ENCODE assay signal across 8 cellular contexts in genomic region chr18:13159579-13159978, GRCh38. TPM values are rescaled to one million over a fixed set of nuclear protein-coding genes. Genes with fewer than 3 reads are reported as not detected.
DNase-seq lines count a peak whose midpoint lies in the region; ATAC-seq and TF ChIP-seq lines count a peak whose summit lies in the region.

No MANE protein-coding gene starts in this region.

- CTCF ChIA-PET in activated CD4-positive, alpha-beta T cell treated with anti-CD3 and anti-CD28 coated beads for 36 hours (lab: Charles Lee): interaction anchor here (0.5 to 2.3 kb wide), 46 partner anchors 9 to 808 kb away, joined by 3 to 20 read pairs (median 4); no protein-coding TSS in a partner anchor

- H3K27ac ChIP-seq in endodermal cell (ENCODE audit: low read depth, low read length): no peak overlapping the region

- no peak for DNase-seq in activated CD4-positive, alpha-beta T cell treated with anti-CD3 and anti-CD28 coated beads for 36 hours
- no peak for DNase-seq in activated CD4-positive, alpha-beta T cell treated with anti-CD3 and anti-CD28 coated beads, Interleukin-2, amount 50 U/mL, for 1 hour
- DNase-seq in Kasumi-1 (lab: John Stamatoyannopoulos, UW): peak; percentile 58 to 74
- DNase-seq in RPMI8226: peak; percentile 65
- DNase-seq in endodermal cell: peak; percentile 66
- no peak for DNase-seq in mesothelial cell of epicardium (ENCODE audit: low spot score in 2 of 2, unreplicated experiment in 2 of 2)

- H3K4me1 ChIP-seq in endodermal cell (ENCODE audit: control insufficient read depth, insufficient read depth, low read length): no peaks in the 10 kb centered on the region

- H3K9me3 Mint-ChIP-seq in activated CD4-positive, alpha-beta T cell treated with anti-CD3 and anti-CD28 coated beads for 36 hours (ENCODE audit: low read depth): peaks cover 19% of the 10 kb centered on the region
- peaks cover 28% of the 10 kb centered on the region for H3K9me3 Mint-ChIP-seq in endodermal cell
- peaks cover 43% of the 10 kb centered on the region for H3K9me3 Mint-ChIP-seq in mesothelial cell of epicardium

- H3K27ac Mint-ChIP-seq in activated CD4-positive, alpha-beta T cell treated with anti-CD3 and anti-CD28 coated beads for 36 hours: no peak overlapping the region
- H3K27ac Mint-ChIP-seq in endodermal cell: no peak overlapping the region
- H3K27ac Mint-ChIP-seq in mesothelial cell of epicardium: no peak overlapping the region

- H3K27me3 ChIP-seq in endodermal cell (ENCODE audit: control insufficient read depth, insufficient read depth, low read length, poor library complexity, severe bottlenecking): no peaks in the 10 kb centered on the region

- peak; percentile 55 for ATAC-seq in activated CD4-positive, alpha-beta T cell treated with anti-CD3 and anti-CD28 coated beads for 36 hours
- ATAC-seq in HG02798 (IDR thresholded peaks at IDR 0.05; ENCODE audit: poor library complexity, unreplicated experiment) (no peak), GM19328 (IDR thresholded peaks at IDR 0.05; ENCODE audit: unreplicated experiment) (no peak)

- peaks cover 43% of the 10 kb centered on the region for H3K9me3 ChIP-seq in endodermal cell (ENCODE audit: control insufficient read depth, low read length)

- POLR2A ChIA-PET in activated CD4-positive, alpha-beta T cell treated with anti-CD3 and anti-CD28 coated beads for 36 hours (lab: Charles Lee): no interaction called here

- H3K4me3 ChIP-seq in endodermal cell (ENCODE audit: low read length): no peak overlapping the region

- peaks cover 2% of the 10 kb centered on the region for H3K27me3 Mint-ChIP-seq in activated CD4-positive, alpha-beta T cell treated with anti-CD3 and anti-CD28 coated beads for 36 hours
- H3K27me3 Mint-ChIP-seq in endodermal cell (ENCODE audit: insufficient read depth) (peaks cover 14% of the 10 kb centered on the region), mesothelial cell of epicardium (ENCODE audit: low read depth) (no peaks in the 10 kb centered on the region)

- peaks cover 2% of the 10 kb centered on the region for H3K4me1 Mint-ChIP-seq in activated CD4-positive, alpha-beta T cell treated with anti-CD3 and anti-CD28 coated beads for 36 hours
- no peaks in the 10 kb centered on the region for H3K4me1 Mint-ChIP-seq in endodermal cell
- no peaks in the 10 kb centered on the region for H3K4me1 Mint-ChIP-seq in mesothelial cell of epicardium

- 53 to 58% methylated on average over 3 to 5 of the region's 5 CpGs for WGBS in endodermal cell (ENCODE audit: insufficient coverage in 1 of 2, insufficient read length in 1 of 2), 2 experiments

- peaks cover 3% of the 10 kb centered on the region for H3K36me3 Mint-ChIP-seq in activated CD4-positive, alpha-beta T cell treated with anti-CD3 and anti-CD28 coated beads for 36 hours (ENCODE audit: low read depth)
- H3K36me3 Mint-ChIP-seq in endodermal cell (ENCODE audit: low read depth): peaks cover 6% of the 10 kb centered on the region
- peaks cover 8% of the 10 kb centered on the region for H3K36me3 Mint-ChIP-seq in mesothelial cell of epicardium

- TF ChIP-seq CTCF in endodermal cell (conservative IDR thresholded peaks at IDR 0.05): peak; percentile 88
- peak; percentile 82 for TF ChIP-seq CTCF in mesothelial cell of epicardium (IDR thresholded peaks at IDR 0.05; ENCODE audit: unreplicated experiment)

- no peak overlapping the region for H3K9ac ChIP-seq in endodermal cell (ENCODE audit: extremely low read depth, low read length, poor library complexity, severe bottlenecking)

- H3K4me3 Mint-ChIP-seq in activated CD4-positive, alpha-beta T cell treated with anti-CD3 and anti-CD28 coated beads for 36 hours: no peak overlapping the region
- no peak overlapping the region for H3K4me3 Mint-ChIP-seq in endodermal cell
- no peak overlapping the region for H3K4me3 Mint-ChIP-seq in mesothelial cell of epicardium

- intact Hi-C loops in activated CD4-positive, alpha-beta T cell treated with anti-CD3 and anti-CD28 coated beads for 36 hours (cut with DNase I, micrococcal nuclease): loop anchor here (1.0 to 10.0 kb wide), 5 partner anchors 156 to 767 kb away; no protein-coding TSS in a partner anchor

- H3K36me3 ChIP-seq in endodermal cell (ENCODE audit: control insufficient read depth, insufficient read depth, low read length): no peaks in the 10 kb centered on the region

RNA-seq across cellular contexts. Expression of gene LDLRAD4, which starts 59.0 kb away (rescaled TPM):
- total RNA-seq in activated CD4-positive, alpha-beta T cell treated with anti-CD3 and anti-CD28 coated beads for 36 hours: 10 to 100 TPM; 29.3 to 32.2 TPM
- total RNA-seq in endodermal cell (10 to 100 TPM; 14.9 to 15.1 TPM), mesothelial cell of epicardium (26.2 to 29.7 TPM (median 29.2 TPM) in 3 replicates)
- 22.2 TPM for polyA plus RNA-seq in endodermal cell (2013, experiment 1 of 2)
- polyA plus RNA-seq in endodermal cell (2013, experiment 2 of 2): 26.3 TPM

Comparison
In these comparisons a context has a peak if more than half of its experiments do, and no peak if none do; other contexts are left out.
1. DNase-seq: peak in Kasumi-1 (2 of 2), RPMI8226 (single experiment) and endodermal cell (single experiment); none in activated CD4-positive, alpha-beta T cell treated with anti-CD3 and anti-CD28 coated beads for 36 hours (single experiment), activated CD4-positive, alpha-beta T cell treated with anti-CD3 and anti-CD28 coated beads, Interleukin-2, amount 50 U/mL, for 1 hour (single experiment) and mesothelial cell of epicardium (0 of 2).